Comparison of ENCODE assay signal across 3 cellular contexts in the genomic region with DNA sequence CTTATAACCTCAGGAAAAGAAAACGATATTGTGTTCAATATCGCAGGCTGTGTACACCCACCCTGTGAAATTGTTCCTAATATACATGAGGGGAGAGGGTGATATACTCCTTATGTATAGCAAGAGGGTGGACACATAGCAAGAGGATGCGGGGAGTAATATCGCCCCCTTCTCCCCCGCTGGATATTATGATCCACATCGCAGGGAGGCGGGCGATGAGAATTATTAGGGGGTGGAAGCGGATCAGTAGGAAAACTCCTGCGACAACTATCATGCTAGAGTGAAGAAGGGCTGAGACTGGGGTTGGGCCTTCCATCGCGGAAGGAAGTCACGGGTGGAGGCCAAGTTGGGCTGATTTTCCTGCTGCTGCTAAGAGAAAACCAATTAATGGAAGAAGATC.
"Had no signal": no experiment of that assay in that cellular context is flagged by ENCODE, and none has a peak within 500 bp of the region (broad histone marks: within the 10 kb centered on the region; RNA-seq: fewer than 3 reads in every experiment).

No MANE protein-coding gene starts in this region.

- H3K4me3 ChIP-seq: GM12878 had no signal

- DNase-seq: GDM1, GF-D8 had no signal
